1 cellular context compared by ENCODE assay signal in the genomic region with DNA sequence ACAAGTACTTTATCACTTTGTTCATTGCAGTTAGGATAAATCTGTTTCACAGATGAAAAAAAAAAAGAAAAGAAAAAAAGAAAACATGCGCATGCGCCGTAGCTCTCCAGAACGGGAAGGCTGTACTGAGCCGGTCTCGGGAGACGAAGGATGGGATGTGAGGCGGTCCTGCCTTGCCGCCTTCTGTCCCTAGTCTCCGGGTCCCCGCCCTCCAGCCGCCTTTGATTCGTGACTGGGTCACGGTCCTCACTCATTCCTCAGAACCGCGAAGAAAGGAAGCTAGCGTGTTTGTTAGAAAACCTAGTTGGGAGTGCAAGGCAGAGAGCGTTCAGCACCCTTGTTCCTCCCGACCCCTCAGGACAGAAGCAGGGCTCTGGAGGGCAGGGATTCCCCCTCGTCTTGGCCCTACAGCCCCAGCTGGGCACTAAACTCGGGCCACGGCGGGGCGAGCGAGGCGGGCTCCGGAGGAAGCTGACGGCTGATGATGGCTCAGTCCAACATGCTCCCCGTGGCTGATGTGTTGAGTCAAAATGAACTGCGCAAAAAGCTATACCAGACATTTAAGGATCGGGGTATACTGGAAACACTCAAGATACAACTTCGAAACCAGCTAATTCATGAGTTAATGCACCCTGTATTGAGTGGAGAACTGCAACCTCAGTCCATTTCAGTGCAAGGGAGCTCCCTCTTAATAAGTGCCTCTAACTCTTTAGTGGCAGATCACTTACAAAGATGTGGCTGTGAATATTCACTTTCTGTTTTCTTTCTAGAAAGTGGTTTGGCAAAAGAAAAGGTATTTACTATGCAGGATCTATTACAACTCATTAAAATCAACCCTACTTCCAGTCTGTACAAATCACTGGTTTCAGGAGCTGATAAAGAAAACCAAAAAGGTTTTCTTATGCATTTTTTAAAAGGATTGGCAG.
TF ChIP-seq lines count a peak whose summit lies in the region.

No MANE protein-coding gene starts in this region.

TF ChIP-seq in K562, 482 proteins besides CTCF, POLR2A, EP300 and RAD21 (continued from another document):
- TF ChIP-seq, protein P1, sequence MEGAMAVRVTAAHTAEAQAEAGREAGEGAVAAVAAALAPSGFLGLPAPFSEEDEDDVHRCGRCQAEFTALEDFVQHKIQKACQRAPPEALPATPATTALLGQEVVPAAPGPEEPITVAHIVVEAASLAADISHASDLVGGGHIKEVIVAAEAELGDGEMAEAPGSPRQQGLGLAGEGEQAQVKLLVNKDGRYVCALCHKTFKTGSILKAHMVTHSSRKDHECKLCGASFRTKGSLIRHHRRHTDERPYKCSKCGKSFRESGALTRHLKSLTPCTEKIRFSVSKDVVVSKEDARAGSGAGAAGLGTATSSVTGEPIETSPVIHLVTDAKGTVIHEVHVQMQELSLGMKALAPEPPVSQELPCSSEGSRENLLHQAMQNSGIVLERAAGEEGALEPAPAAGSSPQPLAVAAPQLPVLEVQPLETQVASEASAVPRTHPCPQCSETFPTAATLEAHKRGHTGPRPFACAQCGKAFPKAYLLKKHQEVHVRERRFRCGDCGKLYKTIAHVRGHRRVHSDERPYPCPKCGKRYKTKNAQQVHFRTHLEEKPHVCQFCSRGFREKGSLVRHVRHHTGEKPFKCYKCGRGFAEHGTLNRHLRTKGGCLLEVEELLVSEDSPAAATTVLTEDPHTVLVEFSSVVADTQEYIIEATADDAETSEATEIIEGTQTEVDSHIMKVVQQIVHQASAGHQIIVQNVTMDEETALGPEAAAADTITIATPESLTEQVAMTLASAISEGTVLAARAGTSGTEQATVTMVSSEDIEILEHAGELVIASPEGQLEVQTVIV (CRISPR knock-in tag; IDR thresholded peaks at IDR 0.05; ENCODE audit: borderline replicate concordance) = no peak
- TF ChIP-seq NRF1 (conservative IDR thresholded peaks at IDR 0.05 in 1 of 2, IDR thresholded peaks at IDR 0.05 in 1 of 2) (peak; percentile 64 to 75), MYNN (IDR thresholded peaks at IDR 0.05) (no peak), MYNN (CRISPR knock-in tag; IDR thresholded peaks at IDR 0.05) (0 out of 2 replicates have a peak, but pooled peaks have one; percentile 21), BMI1 (IDR thresholded peaks at IDR 0.05; ENCODE audit: low read length) (0 out of 2 replicates have a peak, but pooled peaks have one; percentile 10)
- TF ChIP-seq, protein P2, sequence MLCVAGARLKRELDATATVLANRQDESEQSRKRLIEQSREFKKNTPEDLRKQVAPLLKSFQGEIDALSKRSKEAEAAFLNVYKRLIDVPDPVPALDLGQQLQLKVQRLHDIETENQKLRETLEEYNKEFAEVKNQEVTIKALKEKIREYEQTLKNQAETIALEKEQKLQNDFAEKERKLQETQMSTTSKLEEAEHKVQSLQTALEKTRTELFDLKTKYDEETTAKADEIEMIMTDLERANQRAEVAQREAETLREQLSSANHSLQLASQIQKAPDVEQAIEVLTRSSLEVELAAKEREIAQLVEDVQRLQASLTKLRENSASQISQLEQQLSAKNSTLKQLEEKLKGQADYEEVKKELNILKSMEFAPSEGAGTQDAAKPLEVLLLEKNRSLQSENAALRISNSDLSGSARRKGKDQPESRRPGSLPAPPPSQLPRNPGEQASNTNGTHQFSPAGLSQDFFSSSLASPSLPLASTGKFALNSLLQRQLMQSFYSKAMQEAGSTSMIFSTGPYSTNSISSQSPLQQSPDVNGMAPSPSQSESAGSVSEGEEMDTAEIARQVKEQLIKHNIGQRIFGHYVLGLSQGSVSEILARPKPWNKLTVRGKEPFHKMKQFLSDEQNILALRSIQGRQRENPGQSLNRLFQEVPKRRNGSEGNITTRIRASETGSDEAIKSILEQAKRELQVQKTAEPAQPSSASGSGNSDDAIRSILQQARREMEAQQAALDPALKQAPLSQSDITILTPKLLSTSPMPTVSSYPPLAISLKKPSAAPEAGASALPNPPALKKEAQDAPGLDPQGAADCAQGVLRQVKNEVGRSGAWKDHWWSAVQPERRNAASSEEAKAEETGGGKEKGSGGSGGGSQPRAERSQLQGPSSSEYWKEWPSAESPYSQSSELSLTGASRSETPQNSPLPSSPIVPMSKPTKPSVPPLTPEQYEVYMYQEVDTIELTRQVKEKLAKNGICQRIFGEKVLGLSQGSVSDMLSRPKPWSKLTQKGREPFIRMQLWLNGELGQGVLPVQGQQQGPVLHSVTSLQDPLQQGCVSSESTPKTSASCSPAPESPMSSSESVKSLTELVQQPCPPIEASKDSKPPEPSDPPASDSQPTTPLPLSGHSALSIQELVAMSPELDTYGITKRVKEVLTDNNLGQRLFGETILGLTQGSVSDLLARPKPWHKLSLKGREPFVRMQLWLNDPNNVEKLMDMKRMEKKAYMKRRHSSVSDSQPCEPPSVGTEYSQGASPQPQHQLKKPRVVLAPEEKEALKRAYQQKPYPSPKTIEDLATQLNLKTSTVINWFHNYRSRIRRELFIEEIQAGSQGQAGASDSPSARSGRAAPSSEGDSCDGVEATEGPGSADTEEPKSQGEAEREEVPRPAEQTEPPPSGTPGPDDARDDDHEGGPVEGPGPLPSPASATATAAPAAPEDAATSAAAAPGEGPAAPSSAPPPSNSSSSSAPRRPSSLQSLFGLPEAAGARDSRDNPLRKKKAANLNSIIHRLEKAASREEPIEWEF (CRISPR knock-in tag; IDR thresholded peaks at IDR 0.05) = no peak
TF ChIP-seq in K562: peak in this region for 4.
